19 cellular contexts compared by ENCODE assay signal in genomic region chr11:7639643-7640025, GRCh38. TPM values are rescaled to one million over a fixed set of nuclear protein-coding genes. Genes with fewer than 3 reads are reported as not detected.
DNase-seq lines count a peak whose midpoint lies in the region; ATAC-seq and TF ChIP-seq lines count a peak whose summit lies in the region.
"Had no signal": no experiment of that assay in that cellular context is flagged by ENCODE, and none has a peak within 500 bp of the region (broad histone marks: within the 10 kb centered on the region; RNA-seq: fewer than 3 reads in every experiment).

No MANE protein-coding gene starts in this region.

- no peaks in the 10 kb centered on the region for H3K27me3 Mint-ChIP-seq in activated naive CD4-positive, alpha-beta T cell treated with anti-CD3 and anti-CD28 coated beads, Interleukin-2, amount 10 ng/mL, durations not matched to agents 7 days and 5 days
- H3K27me3 Mint-ChIP-seq: activated CD4-positive, alpha-beta T cell treated with anti-CD3 and anti-CD28 coated beads, Interleukin-2, amount 10 ng/mL, durations not matched to agents 7 days and 5 days; progenitor cell of endocrine pancreas; stimulated activated naive CD8-positive, alpha-beta T cell treated with anti-CD3 and anti-CD28 coated beads, Interleukin-15, Interleukin-2, amounts not matched to agents 100 ng/mL and 50 ng/mL, for 24 hours had no signal

- H3K9me3 Mint-ChIP-seq in activated naive CD4-positive, alpha-beta T cell treated with anti-CD3 and anti-CD28 coated beads, Interleukin-2, amount 10 ng/mL, durations not matched to agents 7 days and 5 days: no peaks in the 10 kb centered on the region
- H3K9me3 Mint-ChIP-seq: activated CD4-positive, alpha-beta T cell treated with anti-CD3 and anti-CD28 coated beads, Interleukin-2, amount 10 ng/mL, durations not matched to agents 7 days and 5 days; activated naive CD4-positive, alpha-beta T cell treated with anti-CD3 and anti-CD28 coated beads, Interleukin-2, amount 50 U/mL, for 72 hours; natural killer cell; stimulated activated naive CD8-positive, alpha-beta T cell treated with anti-CD3 and anti-CD28 coated beads, Interleukin-15, Interleukin-2, amounts not matched to agents 100 ng/mL and 50 ng/mL, for 24 hours had no signal

- intact Hi-C loops in left lung (cut with DNase I) (no loop called here), upper lobe of right lung (cut with DNase I) (no loop called here)

- no peak overlapping the region for H3K27ac Mint-ChIP-seq in activated naive CD4-positive, alpha-beta T cell treated with anti-CD3 and anti-CD28 coated beads, Interleukin-2, amount 10 ng/mL, durations not matched to agents 7 days and 5 days
- H3K27ac Mint-ChIP-seq: activated CD4-positive, alpha-beta T cell treated with anti-CD3 and anti-CD28 coated beads, Interleukin-2, amount 10 ng/mL, durations not matched to agents 7 days and 5 days; natural killer cell; stimulated activated naive CD8-positive, alpha-beta T cell treated with anti-CD3 and anti-CD28 coated beads, Interleukin-15, Interleukin-2, amounts not matched to agents 100 ng/mL and 50 ng/mL, for 24 hours had no signal

- CTCF ChIA-PET in activated naive CD4-positive, alpha-beta T cell treated with anti-CD3 and anti-CD28 coated beads, Interleukin-2, amount 10 ng/mL, durations not matched to agents 7 days and 5 days (lab: Charles Lee): no interaction called here

- H3K36me3 ChIP-seq in WERI-Rb-1 (no peaks in the 10 kb centered on the region), left lung (peaks cover 3 to 36% of the 10 kb centered on the region in 2 donors), upper lobe of right lung (peaks cover 53% of the 10 kb centered on the region)
- H3K36me3 ChIP-seq: SJSA1 had no signal

- H3K27ac ChIP-seq in WERI-Rb-1: no peak overlapping the region
- H3K27ac ChIP-seq in left lung: no peak overlapping the region
- H3K27ac ChIP-seq in upper lobe of right lung: no peak overlapping the region
- H3K27ac ChIP-seq: HL-60, SJSA1 had no signal

- peak; percentile 13 for DNase-seq in activated CD8-positive, alpha-beta memory T cell treated with anti-CD3 and anti-CD28 coated beads, Interleukin-2, amount 50 U/mL, for 48 hours
- DNase-seq in activated CD8-positive, alpha-beta memory T cell treated with anti-CD3 and anti-CD28 coated beads for 24 hours: no peak
- peak; percentile 65 for DNase-seq in WERI-Rb-1
- peak in 1 of 2 donors; percentile 49 for DNase-seq in left lung
- no peak for DNase-seq in upper lobe of right lung
- DNase-seq in activated naive CD4-positive, alpha-beta T cell treated with anti-CD3 and anti-CD28 coated beads, Interleukin-2, amount 10 ng/mL, durations not matched to agents 7 days and 5 days: no peak
- no peak for DNase-seq in RPMI8226
- no peak for DNase-seq in NOMO-1 treated with dmso at 0.1 percent for 144 hours (lab: John Stamatoyannopoulos, UW; ENCODE audit: unreplicated experiment)
- DNase-seq: activated CD4-positive, alpha-beta T cell treated with anti-CD3 and anti-CD28 coated beads, Interleukin-2, amount 10 ng/mL, durations not matched to agents 7 days and 5 days; activated T-cell treated with anti-CD3 and anti-CD28 coated beads, Interleukin-2, amount 50 U/mL, for 1 hour; effector CD4-positive, alpha-beta T cell; hippocampal formation; natural killer cell; NCI-H1930 had no signal

- H3K4me1 ChIP-seq in left lung (peaks cover 0 to 7% of the 10 kb centered on the region in 2 donors), upper lobe of right lung (peaks cover 7% of the 10 kb centered on the region)

- TF ChIP-seq CTCF in WERI-Rb-1 (IDR thresholded peaks at IDR 0.05; ENCODE audit: low read depth, low read length) (no peak), left lung (IDR thresholded peaks at IDR 0.05) (no peak), upper lobe of right lung (IDR thresholded peaks at IDR 0.05) (no peak)

- no peaks in the 10 kb centered on the region for H3K4me1 Mint-ChIP-seq in activated naive CD4-positive, alpha-beta T cell treated with anti-CD3 and anti-CD28 coated beads, Interleukin-2, amount 10 ng/mL, durations not matched to agents 7 days and 5 days
- H3K4me1 Mint-ChIP-seq: activated CD4-positive, alpha-beta T cell treated with anti-CD3 and anti-CD28 coated beads, Interleukin-2, amount 10 ng/mL, durations not matched to agents 7 days and 5 days; natural killer cell had no signal

- H3K27me3 ChIP-seq in WERI-Rb-1 (ENCODE audit: insufficient read depth, low read depth, severe bottlenecking) (no peaks in the 10 kb centered on the region), left lung (no peaks in the 10 kb centered on the region), upper lobe of right lung (no peaks in the 10 kb centered on the region)
- H3K27me3 ChIP-seq: SJSA1 had no signal

- H3K9me3 ChIP-seq in WERI-Rb-1 (ENCODE audit: severe bottlenecking): no peaks in the 10 kb centered on the region
- H3K9me3 ChIP-seq in left lung: no peaks in the 10 kb centered on the region
- no peaks in the 10 kb centered on the region for H3K9me3 ChIP-seq in upper lobe of right lung
- H3K9me3 ChIP-seq: SJSA1 had no signal

- H3K36me3 Mint-ChIP-seq in activated naive CD4-positive, alpha-beta T cell treated with anti-CD3 and anti-CD28 coated beads, Interleukin-2, amount 10 ng/mL, durations not matched to agents 7 days and 5 days: peaks cover 6% of the 10 kb centered on the region
- H3K36me3 Mint-ChIP-seq: activated naive CD4-positive, alpha-beta T cell treated with anti-CD3 and anti-CD28 coated beads, Interleukin-2, amount 50 U/mL, for 72 hours; natural killer cell had no signal

- no peak overlapping the region for H3K4me3 Mint-ChIP-seq in activated naive CD4-positive, alpha-beta T cell treated with anti-CD3 and anti-CD28 coated beads, Interleukin-2, amount 10 ng/mL, durations not matched to agents 7 days and 5 days
- H3K4me3 Mint-ChIP-seq: activated CD4-positive, alpha-beta T cell treated with anti-CD3 and anti-CD28 coated beads, Interleukin-2, amount 10 ng/mL, durations not matched to agents 7 days and 5 days; natural killer cell; stimulated activated naive CD8-positive, alpha-beta T cell treated with anti-CD3 and anti-CD28 coated beads, Interleukin-15, Interleukin-2, amounts not matched to agents 100 ng/mL and 50 ng/mL, for 24 hours had no signal

- peak; percentile 86 for ATAC-seq in left lung
- peak; percentile 84 for ATAC-seq in upper lobe of right lung
- ATAC-seq: activated naive CD4-positive, alpha-beta T cell treated with anti-CD3 and anti-CD28 coated beads, Interleukin-2, amount 50 U/mL, for 72 hours; natural killer cell had no signal

- H3K4me3 ChIP-seq in WERI-Rb-1 (ENCODE audit: low read depth, low read length) (no peak overlapping the region), left lung (no peak overlapping the region), upper lobe of right lung (no peak overlapping the region)
- H3K4me3 ChIP-seq: SJSA1 had no signal

RNA-seq across cellular contexts. Expression of gene CYB5R2, which starts 33.7 kb away (rescaled TPM):
- total RNA-seq in left lung: 10 to 100 TPM in 1 of 2 donors, 1 to 10 TPM in 1; 7.9 to 13.1 TPM
- 14.2 TPM for total RNA-seq in upper lobe of right lung

Comparison
In these comparisons a context has a peak if more than half of its experiments do, and no peak if none do; other contexts are left out.
1. DNase-seq: peak in activated CD8-positive, alpha-beta memory T cell treated with anti-CD3 and anti-CD28 coated beads, Interleukin-2, amount 50 U/mL, for 48 hours (single experiment) and WERI-Rb-1 (single experiment); none in activated CD8-positive, alpha-beta memory T cell treated with anti-CD3 and anti-CD28 coated beads for 24 hours (single experiment), upper lobe of right lung (single experiment), activated naive CD4-positive, alpha-beta T cell treated with anti-CD3 and anti-CD28 coated beads, Interleukin-2, amount 10 ng/mL, durations not matched to agents 7 days and 5 days (single experiment), RPMI8226 (single experiment) and NOMO-1 treated with dmso at 0.1 percent for 144 hours (single experiment).